ENCODE assay signal across 9 cellular contexts in genomic region chr2:181999911-182000310, GRCh38. TPM values are rescaled to one million over a fixed set of nuclear protein-coding genes. Genes with fewer than 3 reads are reported as not detected.
"Had no signal": no experiment of that assay in that cellular context is flagged by ENCODE, and none has a peak within 500 bp of the region (broad histone marks: within the 10 kb centered on the region; RNA-seq: fewer than 3 reads in every experiment).

No MANE protein-coding gene starts in this region.

- H3K4me2 ChIP-seq: GM23338 had no signal

- ATAC-seq: GM23338, K562 had no signal

- DNase-seq: H9, HCEC 1CT, KG1 had no signal

- H3K27ac Mint-ChIP-seq: GM23338, H9 had no signal

- FAIRE-seq: H1, H54, HTR-8/SVneo, K562 had no signal

- H3K4me3 ChIP-seq: GM23338, K562 had no signal

- H3K4me3 Mint-ChIP-seq: GM23338, H9 had no signal

- H3K9me3 Mint-ChIP-seq: GM23338, H9 had no signal

RNA-seq across cellular contexts. Expression of gene PPP1R1C, which starts 14.3 kb away (rescaled TPM):
- total RNA-seq: HT-29 had no signal
